Comparison of ENCODE assay signal across 23 cellular contexts in genomic region chr2:15082105-15083058, GRCh38.
"Had no signal": no experiment of that assay in that cellular context is flagged by ENCODE, and none has a peak within 500 bp of the region (broad histone marks: within the 10 kb centered on the region; RNA-seq: fewer than 3 reads in every experiment).

No MANE protein-coding gene starts in this region.

- H3K9me3 ChIP-seq: esophagus squamous epithelium, gastroesophageal sphincter, left ventricle myocardium inferior, ovary, suprapubic skin, thyroid gland had no signal

- H3K27ac ChIP-seq: epithelial cell of prostate, esophagus squamous epithelium, gastroesophageal sphincter, left ventricle myocardium inferior, neural progenitor cell, ovary, suprapubic skin, thyroid gland had no signal

- H3K36me3 ChIP-seq: esophagus squamous epithelium, gastroesophageal sphincter, left ventricle myocardium inferior, neural progenitor cell, ovary, suprapubic skin, thyroid gland had no signal

- H3K27me3 ChIP-seq: esophagus squamous epithelium, gastroesophageal sphincter, neural progenitor cell, ovary, suprapubic skin, thyroid gland had no signal

- H2AFZ ChIP-seq: neural progenitor cell had no signal

- ATAC-seq: effector memory CD8-positive, alpha-beta T cell; gastroesophageal sphincter; left cardiac atrium; right cardiac atrium; stimulated activated naive CD8-positive, alpha-beta T cell treated with anti-CD3 and anti-CD28 coated beads, Interleukin-15, Interleukin-2, amounts not matched to agents 100 U/mL and 50 U/mL, for 24 hours had no signal

- H3K4me2 ChIP-seq: neural progenitor cell, smooth muscle cell had no signal

- H3K9ac ChIP-seq: neural progenitor cell had no signal

- DNase-seq: effector memory CD8-positive, alpha-beta T cell; esophagus squamous epithelium; foreskin fibroblast; glutamatergic neuron; immature natural killer cell; left cardiac atrium; left ventricle myocardium inferior; mesenchymal stem cell; midbrain; nucleus accumbens; ovary; right cardiac atrium; stimulated activated CD4-positive, alpha-beta T cell treated with anti-CD3 and anti-CD28 coated beads, Interleukin-2, amount 100 ng/mL, for 48 hours; stimulated activated naive CD8-positive, alpha-beta T cell treated with anti-CD3 and anti-CD28 coated beads, Interleukin-15, Interleukin-2, amounts not matched to agents 100 U/mL and 50 U/mL, for 24 hours; thyroid gland had no signal

- FAIRE-seq: keratinocyte, urothelium cell line had no signal

- H3K4me3 ChIP-seq: esophagus squamous epithelium, gastroesophageal sphincter, left ventricle myocardium inferior, lung, neural progenitor cell, ovary, smooth muscle cell, suprapubic skin, thyroid gland had no signal

- H3K4me1 ChIP-seq: esophagus squamous epithelium, gastroesophageal sphincter, left ventricle myocardium inferior, neural progenitor cell, suprapubic skin, thyroid gland had no signal
